11 cellular contexts compared by ENCODE assay signal in genomic region chr2:156079845-156080244, GRCh38.
"Had no signal": no experiment of that assay in that cellular context is flagged by ENCODE, and none has a peak within 500 bp of the region (broad histone marks: within the 10 kb centered on the region; RNA-seq: fewer than 3 reads in every experiment).

No MANE protein-coding gene starts in this region.

- H3K27ac ChIP-seq: GM23248 had no signal

- H3K9me3 ChIP-seq: HAP-1 had no signal

- ATAC-seq: GM23338, HCT116 had no signal

- H2AFZ ChIP-seq: GM23248, GM23338 had no signal

- DNase-seq: GM23248, GOT3, H7, H9, HCEC 1CT, HFFc6 had no signal

- H3K4me2 ChIP-seq: GM23338 had no signal

- H3K4me3 ChIP-seq: GM23248, GM23338, HAP-1 had no signal

- H3K9ac ChIP-seq: GM23248 had no signal

- H3K36me3 ChIP-seq: HAP-1 had no signal

- FAIRE-seq: H1, H54 had no signal

- H3K4me1 ChIP-seq: HAP-1 had no signal
